In the genomic region with DNA sequence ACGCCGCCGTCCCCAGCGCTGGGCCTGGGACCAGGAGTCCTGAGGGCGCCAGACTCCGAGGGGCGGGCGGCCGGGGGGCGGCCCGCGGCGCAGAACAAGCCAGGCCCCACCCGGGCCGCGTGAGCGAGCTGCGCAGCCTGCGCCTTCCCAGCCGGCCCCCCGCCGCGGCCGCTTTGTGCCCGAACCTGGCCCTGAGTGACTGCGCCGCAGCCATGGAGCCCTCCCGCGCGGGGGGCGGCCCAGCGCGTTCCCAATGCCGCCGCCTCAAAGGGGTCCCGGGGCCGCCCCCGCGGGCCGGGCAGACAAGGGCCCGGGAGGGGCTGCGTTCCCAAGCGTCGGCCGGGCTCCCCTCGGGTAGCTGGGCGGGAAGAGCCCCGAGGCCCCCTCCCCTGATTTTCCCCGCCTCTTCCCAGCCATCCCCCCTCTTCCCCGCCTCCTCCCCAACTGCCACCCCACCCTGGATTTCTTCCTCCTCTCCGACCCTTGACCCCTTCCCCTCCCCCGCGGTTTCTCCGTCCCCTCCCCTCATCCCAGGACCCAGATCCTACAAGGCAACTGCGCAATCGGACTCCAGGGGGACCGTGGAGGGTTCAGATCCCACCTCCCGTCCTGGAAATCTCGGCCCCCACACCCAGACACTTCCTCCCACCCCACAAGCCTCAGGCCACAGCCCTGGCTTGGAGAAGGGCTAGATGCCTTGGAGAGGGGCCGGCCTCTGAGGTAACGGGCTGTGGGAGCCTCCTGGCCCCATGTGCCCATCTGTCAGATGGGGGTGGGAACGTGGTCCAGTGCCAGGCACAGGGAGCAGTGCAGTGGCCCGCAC, we compare ENCODE assay signal across 15 cellular contexts. TPM values are rescaled to one million over a fixed set of nuclear protein-coding genes. Genes with fewer than 3 reads are reported as not detected.
DNase-seq lines count a peak whose midpoint lies in the region; ATAC-seq and TF ChIP-seq lines count a peak whose summit lies in the region.
"Had no signal": no experiment of that assay in that cellular context is flagged by ENCODE, and none has a peak within 500 bp of the region (broad histone marks: within the 10 kb centered on the region; RNA-seq: fewer than 3 reads in every experiment).

No MANE protein-coding gene starts in this region.

- no peak overlapping the region for H3K4me2 ChIP-seq in SK-N-SH

- H3K4me1 ChIP-seq in SK-N-SH (ENCODE audit: control insufficient read depth in 1 of 2, insufficient read depth in 2 of 2, low read depth in 1 of 2, low read length in 1 of 2) (peaks cover 0 to 55% of the 10 kb centered on the region in 2 experiments; a peak in 2 of 4 replicates), vagina (peaks cover 70% of the 10 kb centered on the region)

- no peaks in the 10 kb centered on the region for H3K36me3 ChIP-seq in SK-N-SH (replicated peaks in 1 of 2; ENCODE audit: control insufficient read depth in 1 of 2, insufficient read depth in 2 of 2, low read length in 1 of 2)
- no peaks in the 10 kb centered on the region for H3K36me3 ChIP-seq in vagina

- intact Hi-C loops in Right ventricle myocardium superior (cut with DNase I): no loop called here
- intact Hi-C loops in vagina (cut with DNase I): no loop called here

- H3K4me3 Mint-ChIP-seq in mesothelial cell of epicardium (peak overlapping the region; percentile 13), progenitor cell of endocrine pancreas (ENCODE audit: low read depth) (no peak overlapping the region)
- H3K4me3 Mint-ChIP-seq: activated CD4-positive, alpha-beta memory T cell treated with anti-CD3 and anti-CD28 coated beads, Interleukin-2, amount 10 ng/mL, durations not matched to agents 7 days and 5 days; IgD-negative memory B cell had no signal

- peak; percentile 43 for DNase-seq in SK-N-SH
- DNase-seq in Right ventricle myocardium superior: no peak
- DNase-seq in mesothelial cell of epicardium (ENCODE audit: low spot score in 2 of 2, unreplicated experiment in 2 of 2): peak in 1 of 2 experiments; percentile 40
- no peak for DNase-seq in vagina (ENCODE audit: extremely low spot score in 2 of 2)
- DNase-seq in activated gamma-delta T cell treated with Interleukin-2 at 50 U/mL for 16 hours: no peak
- DNase-seq in progenitor cell of endocrine pancreas (ENCODE audit: low spot score, unreplicated experiment): no peak
- no peak for DNase-seq in GDM1 (lab: John Stamatoyannopoulos, UW)
- DNase-seq: ACHN; activated CD4-positive, alpha-beta memory T cell treated with anti-CD3 and anti-CD28 coated beads, Interleukin-2, amount 10 ng/mL, durations not matched to agents 7 days and 5 days; DMS53; NCI-H2029 treated with DMSO at 0.1 percent for 48 hours; PC-3; T1000 had no signal

- no peak overlapping the region for H2AFZ ChIP-seq in SK-N-SH (ENCODE audit: low read depth)

- TF ChIP-seq CTCF in SK-N-SH (IDR thresholded peaks at IDR 0.05): no peak
- no peak for TF ChIP-seq CTCF in mesothelial cell of epicardium (IDR thresholded peaks at IDR 0.05; ENCODE audit: unreplicated experiment)
- TF ChIP-seq CTCF in vagina (IDR thresholded peaks at IDR 0.05): no peak
- TF ChIP-seq CTCF in progenitor cell of endocrine pancreas (IDR thresholded peaks at IDR 0.05; ENCODE audit: unreplicated experiment): no peak

- no peaks in the 10 kb centered on the region for H3K9me2 ChIP-seq in SK-N-SH

- 66% methylated on average over 18 of the region's 63 CpGs for WGBS in SK-N-SH (ENCODE audit: low lambda C conversion rate)

- POLR2A ChIA-PET in SK-N-SH (lab: Yijun Ruan, JAX): no interaction called here

- H3K4me3 ChIP-seq in SK-N-SH (ENCODE audit: low read depth in 2 of 2, low read length in 1 of 2): no peak overlapping the region
- peak overlapping the region; percentile 28 to 40 for H3K4me3 ChIP-seq in vagina

- H3K9me3 ChIP-seq in SK-N-SH (no peaks in the 10 kb centered on the region), vagina (no peaks in the 10 kb centered on the region)

- CTCF ChIA-PET in SK-N-SH (lab: Yijun Ruan, JAX): interaction anchor here (1.1 kb wide), 1 partner anchor 11 kb away, joined by 3 read pairs; no protein-coding TSS in a partner anchor

- TF ChIP-seq POLR2A in vagina (IDR thresholded peaks at IDR 0.05): no peak

- TF ChIP-seq RAD21 in SK-N-SH (IDR thresholded peaks at IDR 0.05; ENCODE audit: low read length): no peak

- H3K27ac Mint-ChIP-seq in mesothelial cell of epicardium: no peak overlapping the region
- no peak overlapping the region for H3K27ac Mint-ChIP-seq in progenitor cell of endocrine pancreas
- H3K27ac Mint-ChIP-seq: activated CD4-positive, alpha-beta memory T cell treated with anti-CD3 and anti-CD28 coated beads, Interleukin-2, amount 10 ng/mL, durations not matched to agents 7 days and 5 days; IgD-negative memory B cell had no signal

- H3K9me3 Mint-ChIP-seq in mesothelial cell of epicardium (no peaks in the 10 kb centered on the region), progenitor cell of endocrine pancreas (ENCODE audit: low read depth) (no peaks in the 10 kb centered on the region)
- H3K9me3 Mint-ChIP-seq: activated CD4-positive, alpha-beta memory T cell treated with anti-CD3 and anti-CD28 coated beads, Interleukin-2, amount 10 ng/mL, durations not matched to agents 7 days and 5 days had no signal

- TF ChIP-seq EP300 in SK-N-SH (IDR thresholded peaks at IDR 0.05; ENCODE audit: borderline replicate concordance in 1 of 2, low read depth in 1 of 2, low read length in 1 of 2): no peak

- no peaks in the 10 kb centered on the region for H4K20me1 ChIP-seq in SK-N-SH (ENCODE audit: insufficient read depth)

- H3K27me3 ChIP-seq in SK-N-SH (ENCODE audit: insufficient read depth) (no peaks in the 10 kb centered on the region), vagina (no peaks in the 10 kb centered on the region)

- H3K27ac ChIP-seq in SK-N-SH (ENCODE audit: low read depth in 2 of 2, low read length in 1 of 2) (peak overlapping the region in 1 of 2 experiments; percentile 16; a peak in 1 of 4 replicates), vagina (peak overlapping the region; percentile 95)

- H3K4me1 Mint-ChIP-seq in mesothelial cell of epicardium (peaks cover 34% of the 10 kb centered on the region), progenitor cell of endocrine pancreas (ENCODE audit: low read depth) (peaks cover 28% of the 10 kb centered on the region)
- H3K4me1 Mint-ChIP-seq: activated CD4-positive, alpha-beta memory T cell treated with anti-CD3 and anti-CD28 coated beads, Interleukin-2, amount 10 ng/mL, durations not matched to agents 7 days and 5 days; IgD-negative memory B cell had no signal

- ATAC-seq in SK-N-SH treated with all-trans-retinoic acid at 6 μM for 48 hours (no peak), Right ventricle myocardium superior (ENCODE audit: poor library complexity) (peak; percentile 14)
- ATAC-seq: PC-3 had no signal

- no peak overlapping the region for H3K9ac ChIP-seq in SK-N-SH

- no peaks in the 10 kb centered on the region for H3K79me2 ChIP-seq in SK-N-SH (ENCODE audit: insufficient read depth)

- H3K27me3 Mint-ChIP-seq in mesothelial cell of epicardium (ENCODE audit: low read depth): no peaks in the 10 kb centered on the region
- no peaks in the 10 kb centered on the region for H3K27me3 Mint-ChIP-seq in progenitor cell of endocrine pancreas

- no peaks in the 10 kb centered on the region for H3F3A ChIP-seq in SK-N-SH (replicated peaks; ENCODE audit: insufficient read depth)

- H3K36me3 Mint-ChIP-seq in mesothelial cell of epicardium (no peaks in the 10 kb centered on the region), progenitor cell of endocrine pancreas (ENCODE audit: insufficient read depth) (no peaks in the 10 kb centered on the region)

TF ChIP-seq in SK-N-SH, 30 proteins besides CTCF, POLR2A, EP300 and RAD21 (continues in another document):
- TF ChIP-seq GABPA (IDR thresholded peaks at IDR 0.05; ENCODE audit: low read depth) (no peak), FOSL2 (IDR thresholded peaks at IDR 0.05; ENCODE audit: borderline replicate concordance, low read depth) (no peak), YY1 (IDR thresholded peaks at IDR 0.05; ENCODE audit: low read depth) (no peak), NFIC (IDR thresholded peaks at IDR 0.05; ENCODE audit: borderline replicate concordance) (no peak), ELF1 (IDR thresholded peaks at IDR 0.05) (no peak)

TF ChIP-seq in SK-N-SH treated with all-trans-retinoic acid at 6 μM for 48 hours, 23 proteins besides CTCF, POLR2A, EP300 and RAD21 (continues in another document):
- TF ChIP-seq CREB5 (CRISPR knock-in tag; IDR thresholded peaks at IDR 0.05; ENCODE audit: low read depth) (no peak), ZNF565 (CRISPR knock-in tag; conservative IDR thresholded peaks at IDR 0.05; ENCODE audit: low read depth) (no peak), SNAI2 (CRISPR knock-in tag; IDR thresholded peaks at IDR 0.05) (no peak), TOX (CRISPR knock-in tag; IDR thresholded peaks at IDR 0.05; ENCODE audit: borderline replicate concordance) (no peak), ARNTL (CRISPR knock-in tag; IDR thresholded peaks at IDR 0.05; ENCODE audit: borderline replicate concordance, low read depth) (no peak), PPARA (CRISPR knock-in tag; IDR thresholded peaks at IDR 0.05; ENCODE audit: borderline replicate concordance) (no peak), ZC3H10 (CRISPR knock-in tag; IDR thresholded peaks at IDR 0.05) (no peak), GLIS3 (CRISPR knock-in tag; IDR thresholded peaks at IDR 0.05) (no peak)

RNA-seq across cellular contexts. Expression of gene ZNF423, which starts 17.1 kb away (rescaled TPM):
- polyA plus RNA-seq in SK-N-SH (2012; rRNA removed): 1.2 and 1.9 TPM in 2 replicates
- 1.3 and 3.3 TPM in 2 replicates for polyA plus RNA-seq in SK-N-SH (2012; cell fraction: cytosol; rRNA removed)
- polyA plus RNA-seq in SK-N-SH (2012; cell fraction: nucleus; rRNA removed): 0.51 and 1.1 TPM in 2 replicates
- total RNA-seq in Right ventricle myocardium superior (8.4 TPM), mesothelial cell of epicardium (19.0 to 20.3 TPM (median 19.8 TPM) in 3 replicates), vagina (10.3 TPM), progenitor cell of endocrine pancreas (47.7 and 49.8 TPM in 2 replicates)
- total RNA-seq: activated CD4-positive, alpha-beta memory T cell treated with anti-CD3 and anti-CD28 coated beads, Interleukin-2, amount 10 ng/mL, durations not matched to agents 7 days and 5 days; PC-3 had no signal
- polyA plus RNA-seq: IgD-negative memory B cell had no signal

Comparison
In these comparisons a context has a peak if more than half of its experiments do, and no peak if none do; other contexts are left out.
1. H3K4me3 ChIP-seq: peak in vagina (2 of 2); none in SK-N-SH (0 of 2).